18 cellular contexts compared by ENCODE assay signal in the genomic region with DNA sequence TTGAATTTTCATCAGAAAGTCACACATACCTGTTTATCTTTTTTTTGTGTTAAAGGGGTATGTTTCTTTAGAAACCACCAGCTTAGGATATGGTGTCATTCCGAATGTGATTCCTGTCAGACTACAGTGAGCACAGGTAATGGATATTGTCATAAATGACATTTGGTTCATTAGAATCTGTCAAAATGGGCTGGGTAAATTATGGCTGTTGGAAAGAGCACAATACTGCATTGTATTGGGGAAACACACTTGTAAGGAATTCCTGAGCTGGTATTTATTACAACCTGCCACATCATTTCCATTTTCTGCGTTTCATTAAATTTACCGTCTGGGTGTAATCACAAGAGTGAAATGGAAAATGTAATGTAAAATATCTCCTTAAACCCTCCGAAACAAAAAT.
"Had no signal": no experiment of that assay in that cellular context is flagged by ENCODE, and none has a peak within 500 bp of the region (broad histone marks: within the 10 kb centered on the region; RNA-seq: fewer than 3 reads in every experiment).

No MANE protein-coding gene starts in this region.

- H3K79me2 ChIP-seq: hepatocyte had no signal

- H3K27ac ChIP-seq: hepatocyte, tibial nerve had no signal

- ATAC-seq: left lobe of liver; natural killer cell treated with Interleukin-12 subunit alpha and Interleukin-12 subunit beta and Interleukin-15 and Interleukin-18, amount 100 ng/mL, for 72 hours had no signal

- H3K27ac Mint-ChIP-seq: activated CD4-positive, alpha-beta T cell treated with anti-CD3 and anti-CD28 coated beads, Interleukin-2, amount 10 ng/mL, durations not matched to agents 7 days and 5 days; activated naive CD8-positive, alpha-beta T cell treated with anti-CD3 and anti-CD28 coated beads, Interleukin-2, amount 10 ng/mL, durations not matched to agents 7 days and 5 days; natural killer cell treated with Interleukin-12 subunit alpha and Interleukin-12 subunit beta and Interleukin-15 and Interleukin-18, amount 100 ng/mL, for 72 hours had no signal

- H3K4me1 ChIP-seq: tibial nerve had no signal

- H3K9me3 Mint-ChIP-seq: activated CD4-positive, alpha-beta T cell treated with anti-CD3 and anti-CD28 coated beads, Interleukin-2, amount 10 ng/mL, durations not matched to agents 7 days and 5 days; activated naive CD8-positive, alpha-beta T cell treated with anti-CD3 and anti-CD28 coated beads, Interleukin-2, amount 10 ng/mL, durations not matched to agents 7 days and 5 days had no signal

- H3K27me3 ChIP-seq: hepatocyte, tibial nerve had no signal

- H3K36me3 Mint-ChIP-seq: activated naive CD8-positive, alpha-beta T cell treated with anti-CD3 and anti-CD28 coated beads, Interleukin-2, amount 10 ng/mL, durations not matched to agents 7 days and 5 days had no signal

- FAIRE-seq: bronchial epithelial cell, small intestine had no signal

- H3K36me3 ChIP-seq: tibial nerve had no signal

- H3K4me3 Mint-ChIP-seq: activated CD4-positive, alpha-beta T cell treated with anti-CD3 and anti-CD28 coated beads, Interleukin-2, amount 10 ng/mL, durations not matched to agents 7 days and 5 days; activated naive CD8-positive, alpha-beta T cell treated with anti-CD3 and anti-CD28 coated beads, Interleukin-2, amount 10 ng/mL, durations not matched to agents 7 days and 5 days; natural killer cell treated with Interleukin-12 subunit alpha and Interleukin-12 subunit beta and Interleukin-15 and Interleukin-18, amount 100 ng/mL, for 72 hours had no signal

- H3K4me2 ChIP-seq: hepatocyte had no signal

- H3K4me3 ChIP-seq: hepatocyte, tibial nerve had no signal

- H2AFZ ChIP-seq: hepatocyte had no signal

- H3K4me1 Mint-ChIP-seq: activated CD4-positive, alpha-beta T cell treated with anti-CD3 and anti-CD28 coated beads, Interleukin-2, amount 10 ng/mL, durations not matched to agents 7 days and 5 days; activated naive CD8-positive, alpha-beta T cell treated with anti-CD3 and anti-CD28 coated beads, Interleukin-2, amount 10 ng/mL, durations not matched to agents 7 days and 5 days had no signal

- DNase-seq: activated CD4-positive, alpha-beta T cell treated with anti-CD3 and anti-CD28 coated beads, Interleukin-2, amount 10 ng/mL, durations not matched to agents 7 days and 5 days; activated naive CD4-positive, alpha-beta T cell; activated naive CD8-positive, alpha-beta T cell treated with anti-CD3 and anti-CD28 coated beads, Interleukin-2, amount 10 ng/mL, durations not matched to agents 7 days and 5 days; anterior cingulate cortex; dermis blood vessel endothelial cell; erythroblast; nucleus accumbens; small intestine; stimulated activated CD4-positive, alpha-beta T cell treated with anti-CD3 and anti-CD28 coated beads, Interleukin-4, amount 100 ng/mL, for 4 hours; stimulated activated CD8-positive, alpha-beta memory T cell treated with anti-CD3 and anti-CD28 coated beads, Interleukin-4, amount 100 ng/mL, for 48 hours; stimulated activated naive CD4-positive, alpha-beta T cell treated with Interleukin-2 at 50 U/mL for 16 hours; substantia nigra; T-helper 9 cell had no signal
